In genomic region chr11:59839615-59840014, GRCh38 we compare ENCODE assay signal across 37 cellular contexts. TPM values are rescaled to one million over a fixed set of nuclear protein-coding genes. Genes with fewer than 3 reads are reported as not detected.
"Had no signal": no experiment of that assay in that cellular context is flagged by ENCODE, and none has a peak within 500 bp of the region (broad histone marks: within the 10 kb centered on the region; RNA-seq: fewer than 3 reads in every experiment).

No MANE protein-coding gene starts in this region.

- H3K4me1 ChIP-seq: adrenal gland, breast epithelium had no signal

- H3K27ac ChIP-seq: adrenal gland, brain microvascular endothelial cell, breast epithelium, VCaP had no signal

- DNase-seq: activated B cell treated with CpG ODN at 0.5 μM for 24 hours; activated CD4-positive, alpha-beta memory T cell treated with anti-CD3 and anti-CD28 coated beads for 36 hours; activated CD4-positive, alpha-beta T cell treated with anti-CD3 and anti-CD28 coated beads for 4 hours; activated CD4-positive, alpha-beta T cell treated with anti-CD3 and anti-CD28 coated beads, Interleukin-2, amount 10 ng/mL, durations not matched to agents 24 days and 14 days; activated CD4-positive, alpha-beta T cell treated with anti-CD3 and anti-CD28 coated beads, Interleukin-2, amount 50 U/mL, for 1 hour; activated CD4-positive, alpha-beta T cell treated with anti-CD3 and anti-CD28 coated beads, Interleukin-2, amount 50 U/mL, for 4 hours; activated CD4-positive, CD25-positive, alpha-beta regulatory T cell treated with anti-CD3 and anti-CD28 coated beads, Interleukin-2, amount 50 U/mL, for 72 hours; activated CD8-positive, alpha-beta memory T cell treated with anti-CD3 and anti-CD28 coated beads, Interleukin-2, amount 50 U/mL, for 4 hours; activated CD8-positive, alpha-beta T cell treated with anti-CD3 and anti-CD28 coated beads for 36 hours; activated effector memory CD4-positive, alpha-beta T cell treated with anti-CD3 and anti-CD28 coated beads, Interleukin-2, amount 50 U/mL, for 16 hours; activated gamma-delta T cell treated with Interleukin-2 at 50 U/mL for 16 hours; activated naive CD4-positive, alpha-beta T cell; activated naive CD4-positive, alpha-beta T cell treated with anti-CD3 and anti-CD28 coated beads for 36 hours; activated naive CD4-positive, alpha-beta T cell treated with anti-CD3 and anti-CD28 coated beads, Interleukin-2, amount 50 U/mL, for 16 hours; activated naive CD8-positive, alpha-beta T cell treated with anti-CD3 and anti-CD28 coated beads for 36 hours; activated T-cell treated with anti-CD3 and anti-CD28 coated beads for 4 hours; activated T-cell treated with anti-CD3 and anti-CD28 coated beads, Interleukin-2, amount 50 U/mL, for 1 hour; activated T-cell treated with anti-CD3 and anti-CD28 coated beads, Interleukin-2, amount 50 U/mL, for 4 hours; activated T-cell treated with anti-CD3 and anti-CD28 coated beads, Interleukin-2, amount 50 U/mL, for 72 hours; adrenal gland; amniotic stem cell; aorta; body of pancreas; brain microvascular endothelial cell; central memory CD4-positive, alpha-beta T cell; T-helper 2 cell; T-helper 9 cell had no signal

- H3K36me3 ChIP-seq: adrenal gland, brain microvascular endothelial cell, breast epithelium had no signal

- H3K4me3 ChIP-seq: adrenal gland, body of pancreas, breast epithelium had no signal

- ATAC-seq: activated CD8-positive, alpha-beta T cell treated with anti-CD3 and anti-CD28 coated beads for 36 hours; activated naive CD4-positive, alpha-beta T cell treated with anti-CD3 and anti-CD28 coated beads, Interleukin-2, amount 50 U/mL, for 72 hours; activated T-cell treated with anti-CD3 and anti-CD28 coated beads, Interleukin-2, amount 50 U/mL, for 4 hours; activated T-cell treated with anti-CD3 and anti-CD28 coated beads, Interleukin-2, amount 50 U/mL, for 72 hours; activated T-helper 17 cell treated with anti-CD3 and anti-CD28 coated beads, Interleukin-2, amount 50 U/mL, for 72 hours; body of pancreas had no signal

- FAIRE-seq: astrocyte, TTC549 had no signal

- H3K27me3 ChIP-seq: adrenal gland, body of pancreas, brain microvascular endothelial cell, breast epithelium had no signal

- H3K9me3 ChIP-seq: adrenal gland, body of pancreas, breast epithelium had no signal

RNA-seq across cellular contexts. Expression of gene CBLIF, which starts 5.7 kb away (rescaled TPM):
- total RNA-seq: activated B cell treated with CpG ODN at 0.5 μM for 24 hours; activated CD4-positive, alpha-beta memory T cell treated with anti-CD3 and anti-CD28 coated beads for 36 hours; activated CD4-positive, alpha-beta T cell treated with anti-CD3 and anti-CD28 coated beads, Interleukin-2, amount 10 ng/mL, durations not matched to agents 24 days and 14 days; activated CD8-positive, alpha-beta memory T cell treated with anti-CD3 and anti-CD28 coated beads for 36 hours; activated CD8-positive, alpha-beta T cell treated with anti-CD3 and anti-CD28 coated beads for 36 hours; activated naive CD4-positive, alpha-beta T cell treated with anti-CD3 and anti-CD28 coated beads for 36 hours; activated naive CD4-positive, alpha-beta T cell treated with anti-CD3 and anti-CD28 coated beads, Interleukin-2, amount 50 U/mL, for 72 hours; activated naive CD8-positive, alpha-beta T cell treated with anti-CD3 and anti-CD28 coated beads for 36 hours; activated T-cell treated with anti-CD3 and anti-CD28 coated beads, Interleukin-2, amount 50 U/mL, for 4 hours; activated T-cell treated with anti-CD3 and anti-CD28 coated beads, Interleukin-2, amount 50 U/mL, for 72 hours; activated T-helper 1 cell treated with anti-CD3 and anti-CD28 coated beads, Interleukin-12 subunit alpha, Interleukin-12 subunit beta, Interleukin-2, Interleukin-4 antibody, amounts not matched to agents 30 ng/mL and 10 ng/mL and 1 ng/mL, durations not matched to agents 14 hours and 24 hours and 36 hours; activated T-helper 17 cell treated with anti-CD3 and anti-CD28 coated beads, Interleukin-2, amount 50 U/mL, for 72 hours; adrenal gland; aorta; astrocyte; body of pancreas; breast epithelium; cardiac septum; cerebellum had no signal
- polyA plus RNA-seq: adrenal gland had no signal

RNA-seq across cellular contexts. Expression of gene TCN1, which starts 26.7 kb away (rescaled TPM):
- total RNA-seq: activated B cell treated with CpG ODN at 0.5 μM for 24 hours; activated CD4-positive, alpha-beta memory T cell treated with anti-CD3 and anti-CD28 coated beads for 36 hours; activated CD4-positive, alpha-beta T cell treated with anti-CD3 and anti-CD28 coated beads, Interleukin-2, amount 10 ng/mL, durations not matched to agents 24 days and 14 days; activated CD8-positive, alpha-beta memory T cell treated with anti-CD3 and anti-CD28 coated beads for 36 hours; activated CD8-positive, alpha-beta T cell treated with anti-CD3 and anti-CD28 coated beads for 36 hours; activated naive CD4-positive, alpha-beta T cell treated with anti-CD3 and anti-CD28 coated beads for 36 hours; activated naive CD4-positive, alpha-beta T cell treated with anti-CD3 and anti-CD28 coated beads, Interleukin-2, amount 50 U/mL, for 72 hours; activated naive CD8-positive, alpha-beta T cell treated with anti-CD3 and anti-CD28 coated beads for 36 hours; activated T-cell treated with anti-CD3 and anti-CD28 coated beads, Interleukin-2, amount 50 U/mL, for 4 hours; activated T-cell treated with anti-CD3 and anti-CD28 coated beads, Interleukin-2, amount 50 U/mL, for 72 hours; activated T-helper 1 cell treated with anti-CD3 and anti-CD28 coated beads, Interleukin-12 subunit alpha, Interleukin-12 subunit beta, Interleukin-2, Interleukin-4 antibody, amounts not matched to agents 30 ng/mL and 10 ng/mL and 1 ng/mL, durations not matched to agents 14 hours and 24 hours and 36 hours; activated T-helper 17 cell treated with anti-CD3 and anti-CD28 coated beads, Interleukin-2, amount 50 U/mL, for 72 hours; aorta; cardiac septum; cerebellum had no signal
- polyA plus RNA-seq: adrenal gland, aorta had no signal

RNA-seq across cellular contexts. Expression of gene OOSP3, which starts 39.0 kb away (rescaled TPM):
- total RNA-seq: activated CD4-positive, alpha-beta memory T cell treated with anti-CD3 and anti-CD28 coated beads for 36 hours; activated CD4-positive, alpha-beta T cell treated with anti-CD3 and anti-CD28 coated beads, Interleukin-2, amount 10 ng/mL, durations not matched to agents 24 days and 14 days; activated CD8-positive, alpha-beta memory T cell treated with anti-CD3 and anti-CD28 coated beads for 36 hours; activated CD8-positive, alpha-beta T cell treated with anti-CD3 and anti-CD28 coated beads for 36 hours; activated naive CD4-positive, alpha-beta T cell treated with anti-CD3 and anti-CD28 coated beads for 36 hours; activated naive CD4-positive, alpha-beta T cell treated with anti-CD3 and anti-CD28 coated beads, Interleukin-2, amount 50 U/mL, for 72 hours; activated naive CD8-positive, alpha-beta T cell treated with anti-CD3 and anti-CD28 coated beads for 36 hours; activated T-cell treated with anti-CD3 and anti-CD28 coated beads, Interleukin-2, amount 50 U/mL, for 4 hours; activated T-cell treated with anti-CD3 and anti-CD28 coated beads, Interleukin-2, amount 50 U/mL, for 72 hours; activated T-helper 1 cell treated with anti-CD3 and anti-CD28 coated beads, Interleukin-12 subunit alpha, Interleukin-12 subunit beta, Interleukin-2, Interleukin-4 antibody, amounts not matched to agents 30 ng/mL and 10 ng/mL and 1 ng/mL, durations not matched to agents 14 hours and 24 hours and 36 hours; activated T-helper 17 cell treated with anti-CD3 and anti-CD28 coated beads, Interleukin-2, amount 50 U/mL, for 72 hours; adrenal gland; aorta; astrocyte; body of pancreas; breast epithelium; cardiac septum; cerebellum had no signal
- polyA plus RNA-seq: adrenal gland, aorta had no signal
